ENCODE assay signal across 8 cellular contexts in genomic region chr2:182866095-182866460, GRCh38. TPM values are rescaled to one million over a fixed set of nuclear protein-coding genes. Genes with fewer than 3 reads are reported as not detected.
DNase-seq lines count a peak whose midpoint lies in the region; ATAC-seq, FAIRE-seq and TF ChIP-seq lines count a peak whose summit lies in the region.

No MANE protein-coding gene starts in this region.

- intact Hi-C loops in CD4-positive, alpha-beta memory T cell (cut with micrococcal nuclease), result no loop called here

- no peaks in the 10 kb centered on the region for H3K36me3 Mint-ChIP-seq in CD4-positive, alpha-beta memory T cell
- peaks cover 3% of the 10 kb centered on the region for H3K36me3 Mint-ChIP-seq in osteocyte (ENCODE audit: unreplicated experiment)

- peaks cover 14% of the 10 kb centered on the region for H3K4me1 ChIP-seq in CD4-positive, alpha-beta memory T cell (ENCODE audit: insufficient read depth, low read length)
- H3K4me1 ChIP-seq in Peyer's patch, result peaks cover 0 to 9% (median 0%) of the 10 kb centered on the region in 4 donors
- peaks cover 9% of the 10 kb centered on the region for H3K4me1 ChIP-seq in effector memory CD4-positive, alpha-beta T cell (ENCODE audit: control insufficient read depth, insufficient read depth, low read length, poor library complexity, severe bottlenecking)

- no peak overlapping the region for H3K4me3 ChIP-seq in CD4-positive, alpha-beta memory T cell (ENCODE audit: low read length in 2 of 2)
- peak overlapping the region in 3 of 4 donors; percentile 24 to 47 (median 41) for H3K4me3 ChIP-seq in Peyer's patch
- H3K4me3 ChIP-seq in fibroblast of mammary gland (ENCODE audit: control insufficient read depth, low read depth, low read length), result peak overlapping the region; percentile 54
- H3K4me3 ChIP-seq in effector memory CD4-positive, alpha-beta T cell (ENCODE audit: insufficient read depth, low read depth, low read length, poor library complexity, severe bottlenecking), result no peak overlapping the region

- no peak for DNase-seq in CD4-positive, alpha-beta memory T cell
- DNase-seq in Peyer's patch (peak in 1 of 3 donors; percentile 49), fibroblast of mammary gland (ENCODE audit: low read depth) (peak; percentile 14), osteocyte (ENCODE audit: extremely low spot score, unreplicated experiment) (no peak), HTR-8/SVneo (ENCODE audit: insufficient read length, low spot score) (no peak), RPMI8226 (no peak)
- no peak for DNase-seq in effector memory CD4-positive, alpha-beta T cell

- peaks cover 0 to 3% (median 0%) of the 10 kb centered on the region in 8 donors for H3K9me3 Mint-ChIP-seq in CD4-positive, alpha-beta memory T cell
- H3K9me3 Mint-ChIP-seq in osteocyte (ENCODE audit: unreplicated experiment), result no peaks in the 10 kb centered on the region

- CTCF ChIA-PET in CD4-positive, alpha-beta memory T cell (lab: Charles Lee; ENCODE audit: partially characterized antibody), result no interaction called here

- TF ChIP-seq CTCF in Peyer's patch (IDR thresholded peaks at IDR 0.05) (no peak), fibroblast of mammary gland (conservative IDR thresholded peaks at IDR 0.05; ENCODE audit: control insufficient read depth, insufficient read depth, low read depth, low read length) (no peak), osteocyte (IDR thresholded peaks at IDR 0.05) (no peak)

- POLR2A ChIA-PET in CD4-positive, alpha-beta memory T cell (lab: Charles Lee; ENCODE audit: partially characterized antibody), result no interaction called here

- peaks cover 11% of the 10 kb centered on the region for H3K27me3 ChIP-seq in CD4-positive, alpha-beta memory T cell (ENCODE audit: insufficient read depth, low read length)
- H3K27me3 ChIP-seq in Peyer's patch, result no peaks in the 10 kb centered on the region
- H3K27me3 ChIP-seq in effector memory CD4-positive, alpha-beta T cell (replicated peaks; ENCODE audit: control insufficient read depth, insufficient read depth, low read length, poor library complexity, severe bottlenecking), result peaks cover 4% of the 10 kb centered on the region

- no peak overlapping the region for H3K27ac Mint-ChIP-seq in CD4-positive, alpha-beta memory T cell
- peak overlapping the region; percentile 9 for H3K27ac Mint-ChIP-seq in osteocyte (ENCODE audit: unreplicated experiment)

- no peaks in the 10 kb centered on the region for H3K36me3 ChIP-seq in CD4-positive, alpha-beta memory T cell (ENCODE audit: insufficient read depth, low read length)
- no peaks in the 10 kb centered on the region for H3K36me3 ChIP-seq in Peyer's patch
- no peaks in the 10 kb centered on the region for H3K36me3 ChIP-seq in effector memory CD4-positive, alpha-beta T cell (ENCODE audit: control insufficient read depth, insufficient read depth, low read length)

- peaks cover 48 to 52% of the 10 kb centered on the region in 2 donors for H3K27me3 Mint-ChIP-seq in CD4-positive, alpha-beta memory T cell
- peaks cover 15% of the 10 kb centered on the region for H3K27me3 Mint-ChIP-seq in osteocyte (ENCODE audit: unreplicated experiment)

- H3K4me1 Mint-ChIP-seq in CD4-positive, alpha-beta memory T cell, result peaks cover 10 to 30% (median 20%) of the 10 kb centered on the region in 4 donors
- H3K4me1 Mint-ChIP-seq in osteocyte (ENCODE audit: unreplicated experiment), result peaks cover 54% of the 10 kb centered on the region

- TF ChIP-seq POLR2A in Peyer's patch (IDR thresholded peaks at IDR 0.05), result no peak

- no peak for FAIRE-seq in HTR-8/SVneo (lab: Jason Lieb, UNC)

- no peaks in the 10 kb centered on the region for H3K9me3 ChIP-seq in CD4-positive, alpha-beta memory T cell (ENCODE audit: control insufficient read depth in 1 of 2, low read length in 2 of 2)
- no peaks in the 10 kb centered on the region for H3K9me3 ChIP-seq in Peyer's patch
- H3K9me3 ChIP-seq in effector memory CD4-positive, alpha-beta T cell (ENCODE audit: control insufficient read depth, low read length), result no peaks in the 10 kb centered on the region

- H3K4me3 Mint-ChIP-seq in CD4-positive, alpha-beta memory T cell, result peak overlapping the region; percentile 0 to 77 (median 70)
- H3K4me3 Mint-ChIP-seq in osteocyte (ENCODE audit: unreplicated experiment), result peak overlapping the region; percentile 76

- no peak overlapping the region for H3K27ac ChIP-seq in CD4-positive, alpha-beta memory T cell (ENCODE audit: low read depth, low read length)
- peak overlapping the region in 1 of 4 donors; percentile 46 for H3K27ac ChIP-seq in Peyer's patch
- no peak overlapping the region for H3K27ac ChIP-seq in effector memory CD4-positive, alpha-beta T cell (ENCODE audit: insufficient read depth, low read length, poor library complexity, severe bottlenecking)

- no peak for ATAC-seq in GM18873 (IDR thresholded peaks at IDR 0.05; ENCODE audit: low FRiP score, unreplicated experiment)

RNA-seq across cellular contexts. Expression of gene FRZB, which starts 0.4 kb away (rescaled TPM):
- total RNA-seq in CD4-positive, alpha-beta memory T cell, result not detected
- polyA plus RNA-seq in CD4-positive, alpha-beta memory T cell, result under 1 TPM in 1 of 2 donors, not detected in 1; 0.43 TPM
- 1 to 10 TPM; 3.0 to 9.1 (median 4.5) TPM for total RNA-seq in Peyer's patch
- total RNA-seq in osteocyte, result 46.6 and 47.3 TPM in 2 replicates

Comparison
In these comparisons a context has a peak if more than half of its experiments do, and no peak if none do; other contexts are left out.
1. H3K4me3 ChIP-seq: peak in Peyer's patch (3 of 4) and fibroblast of mammary gland (single experiment); none in CD4-positive, alpha-beta memory T cell (0 of 2) and effector memory CD4-positive, alpha-beta T cell (single experiment).